ENCODE assay signal across 2 cellular contexts in the genomic region with DNA sequence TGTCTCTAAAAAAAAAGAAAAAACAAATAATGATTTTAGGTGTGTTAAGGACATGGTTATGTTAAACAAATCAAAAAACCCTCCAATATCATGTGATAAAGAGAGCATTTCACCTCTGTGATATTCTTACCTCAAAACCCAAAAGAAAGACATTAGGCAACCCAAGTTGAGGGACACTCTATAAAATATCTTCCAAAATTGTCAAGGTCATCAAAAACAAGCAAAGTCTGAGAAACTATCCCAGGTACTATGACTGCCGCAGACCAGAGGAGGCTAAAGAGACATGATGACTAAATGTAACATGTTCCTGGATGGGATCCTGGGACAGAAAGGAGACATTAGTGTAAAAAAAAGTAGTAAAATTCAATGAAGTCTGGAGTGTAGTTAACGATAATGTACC.
TF ChIP-seq lines count a peak whose summit lies in the region.

No MANE protein-coding gene starts in this region.

TF ChIP-seq in A549, 52 proteins besides CTCF, POLR2A, EP300 and RAD21:
- TF ChIP-seq MAFK (IDR thresholded peaks at IDR 0.05; ENCODE audit: partially characterized antibody) (peak; percentile 92), POLR2AphosphoS2 (conservative IDR thresholded peaks at IDR 0.05; ENCODE audit: low read length) (no peak), KDM1A (IDR thresholded peaks at IDR 0.05; ENCODE audit: low read depth) (no peak), CHD2 (IDR thresholded peaks at IDR 0.05; ENCODE audit: low read length, partially characterized antibody) (no peak), RARB (CRISPR knock-in tag; IDR thresholded peaks at IDR 0.05) (no peak)
- TF ChIP-seq, protein P1, sequence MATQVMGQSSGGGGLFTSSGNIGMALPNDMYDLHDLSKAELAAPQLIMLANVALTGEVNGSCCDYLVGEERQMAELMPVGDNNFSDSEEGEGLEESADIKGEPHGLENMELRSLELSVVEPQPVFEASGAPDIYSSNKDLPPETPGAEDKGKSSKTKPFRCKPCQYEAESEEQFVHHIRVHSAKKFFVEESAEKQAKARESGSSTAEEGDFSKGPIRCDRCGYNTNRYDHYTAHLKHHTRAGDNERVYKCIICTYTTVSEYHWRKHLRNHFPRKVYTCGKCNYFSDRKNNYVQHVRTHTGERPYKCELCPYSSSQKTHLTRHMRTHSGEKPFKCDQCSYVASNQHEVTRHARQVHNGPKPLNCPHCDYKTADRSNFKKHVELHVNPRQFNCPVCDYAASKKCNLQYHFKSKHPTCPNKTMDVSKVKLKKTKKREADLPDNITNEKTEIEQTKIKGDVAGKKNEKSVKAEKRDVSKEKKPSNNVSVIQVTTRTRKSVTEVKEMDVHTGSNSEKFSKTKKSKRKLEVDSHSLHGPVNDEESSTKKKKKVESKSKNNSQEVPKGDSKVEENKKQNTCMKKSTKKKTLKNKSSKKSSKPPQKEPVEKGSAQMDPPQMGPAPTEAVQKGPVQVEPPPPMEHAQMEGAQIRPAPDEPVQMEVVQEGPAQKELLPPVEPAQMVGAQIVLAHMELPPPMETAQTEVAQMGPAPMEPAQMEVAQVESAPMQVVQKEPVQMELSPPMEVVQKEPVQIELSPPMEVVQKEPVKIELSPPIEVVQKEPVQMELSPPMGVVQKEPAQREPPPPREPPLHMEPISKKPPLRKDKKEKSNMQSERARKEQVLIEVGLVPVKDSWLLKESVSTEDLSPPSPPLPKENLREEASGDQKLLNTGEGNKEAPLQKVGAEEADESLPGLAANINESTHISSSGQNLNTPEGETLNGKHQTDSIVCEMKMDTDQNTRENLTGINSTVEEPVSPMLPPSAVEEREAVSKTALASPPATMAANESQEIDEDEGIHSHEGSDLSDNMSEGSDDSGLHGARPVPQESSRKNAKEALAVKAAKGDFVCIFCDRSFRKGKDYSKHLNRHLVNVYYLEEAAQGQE (IDR thresholded peaks at IDR 0.05): no peak

TF ChIP-seq in IMR-90, 13 proteins besides CTCF, POLR2A, EP300 and RAD21:
- TF ChIP-seq MAFK (IDR thresholded peaks at IDR 0.05; ENCODE audit: low read depth, low read length) (peak; percentile 76), SMC3 (IDR thresholded peaks at IDR 0.05; ENCODE audit: low read depth, low read length) (no peak), CEBPB (IDR thresholded peaks at IDR 0.05; ENCODE audit: low read depth, low read length) (no peak)
TF ChIP-seq in IMR-90: peak in this region for 1.
